ENCODE assay signal across 7 cellular contexts in genomic region chr16:1308036-1308976, GRCh38. TPM values are rescaled to one million over a fixed set of nuclear protein-coding genes. Genes with fewer than 3 reads are reported as not detected.
A peak's percentile ranks its signal among the peaks of the same experiment; 100 is the strongest.
DNase-seq lines count a peak whose midpoint lies in the region; ATAC-seq and TF ChIP-seq lines count a peak whose summit lies in the region.

No MANE protein-coding gene starts in this region.

- peaks cover 15% of the 10 kb centered on the region for H3K27me3 Mint-ChIP-seq in neural crest cell (ENCODE audit: low read depth)

- peaks cover 33% of the 10 kb centered on the region for H3K4me1 ChIP-seq in OCI-LY7 (ENCODE audit: insufficient read depth, low read length, poor library complexity, severe bottlenecking)
- peaks cover 20 to 41% of the 10 kb centered on the region in 2 donors for H3K4me1 ChIP-seq in duodenal mucosa (ENCODE audit: control insufficient read depth in 1 of 2, insufficient read depth in 2 of 2, low read length in 2 of 2)

- H3K36me3 ChIP-seq in OCI-LY7 (ENCODE audit: insufficient read depth, low read length): peaks cover 33% of the 10 kb centered on the region
- H3K36me3 ChIP-seq in duodenal mucosa (ENCODE audit: control insufficient read depth in 1 of 2, insufficient read depth in 2 of 2, low read length in 2 of 2): peaks cover 0 to 8% of the 10 kb centered on the region in 2 donors

- CTCF ChIA-PET in OCI-LY7 (lab: Charles Lee; ENCODE audit: unreplicated experiment): no interaction called here

- no peaks in the 10 kb centered on the region for H3K9me3 Mint-ChIP-seq in neural crest cell

- peaks cover 26% of the 10 kb centered on the region; the same call in 1 of the 2 replicates for H4K20me1 ChIP-seq in OCI-LY7 (ENCODE audit: insufficient read depth, low read length)

- intact Hi-C loops in OCI-LY7 (cut with micrococcal nuclease; ENCODE audit: unreplicated experiment): loop anchor here (10.0 kb wide), 2 partner anchors 106 to 306 kb away; partner anchors contain the start of genes CRAMP1, IFT140 and UNKL

- peak; percentile 62 for TF ChIP-seq POLR2A in GM15510 (IDR thresholded peaks at IDR 0.05; ENCODE audit: borderline replicate concordance, extremely low read depth, insufficient read length)

- TF ChIP-seq CTCF in HFF-Myc (IDR thresholded peaks at IDR 0.05; ENCODE audit: low read depth, low read length, missing control alignments) (no peak), OCI-LY7 (conservative IDR thresholded peaks at IDR 0.05; ENCODE audit: low read length) (no peak), neural crest cell (conservative IDR thresholded peaks at IDR 0.05) (no peak)

- DNase-seq in HFF-Myc (ENCODE audit: extremely low read depth, low read depth) (no peak), OCI-LY7 (ENCODE audit: low spot score) (no peak), neural crest cell (ENCODE audit: low read depth, low spot score) (no peak), UCSD-AML1 (lab: John Stamatoyannopoulos, UW; ENCODE audit: unreplicated experiment) (no peak)

- peaks cover 35% of the 10 kb centered on the region for H3K79me2 ChIP-seq in OCI-LY7 (ENCODE audit: insufficient read depth, low read depth, low read length)

- H3K4me3 Mint-ChIP-seq in neural crest cell: peak overlapping the region; percentile 94

- POLR2A ChIA-PET in OCI-LY7 (lab: Charles Lee): no interaction called here

- no TSS peak for BruUV-seq in OCI-LY7 (replicated peaks; lab: Mats Ljungman, UMichigan)

- ATAC-seq in HG03442 (IDR thresholded peaks at IDR 0.05; ENCODE audit: unreplicated experiment): no peak

- H3K27ac Mint-ChIP-seq in neural crest cell (ENCODE audit: unreplicated experiment): peak overlapping the region; percentile 62

- H3K9me3 ChIP-seq in OCI-LY7 (ENCODE audit: low read length) (no peaks in the 10 kb centered on the region; the same call in 1 of the 2 replicates), duodenal mucosa (ENCODE audit: control insufficient read depth in 1 of 2, low read length in 2 of 2) (no peaks in the 10 kb centered on the region)

- H3K36me3 Mint-ChIP-seq in neural crest cell (ENCODE audit: low read depth): peaks cover 5% of the 10 kb centered on the region

- H3K9me2 ChIP-seq in OCI-LY7 (ENCODE audit: insufficient read depth, low read length): no peaks in the 10 kb centered on the region

- peaks cover 14% of the 10 kb centered on the region for H3K4me1 Mint-ChIP-seq in neural crest cell

- peak overlapping the region; percentile 86 for H3K27ac ChIP-seq in OCI-LY7 (ENCODE audit: low read depth, low read length, poor library complexity, severe bottlenecking)
- H3K27ac ChIP-seq in duodenal mucosa (ENCODE audit: low read depth, low read length): peak overlapping the region; percentile 98

- H3K27me3 ChIP-seq in duodenal mucosa (ENCODE audit: control insufficient read depth in 1 of 2, insufficient read depth in 2 of 2, low read length in 2 of 2): no peaks in the 10 kb centered on the region

- peak overlapping the region; percentile 57 for H3K4me2 ChIP-seq in OCI-LY7 (ENCODE audit: low read length)

- H3K9ac ChIP-seq in duodenal mucosa (ENCODE audit: low read depth in 1 of 2, low read length in 2 of 2): peak overlapping the region in 1 of 2 donors; percentile 94

- H2AFZ ChIP-seq in OCI-LY7 (ENCODE audit: low read length): peak overlapping the region; percentile 98; the same call in 1 of the 2 replicates

- peak overlapping the region; percentile 54 for H3K4me3 ChIP-seq in HFF-Myc (replicated peaks; ENCODE audit: low read depth, low read length)
- H3K4me3 ChIP-seq in OCI-LY7 (ENCODE audit: low read depth, low read length, poor library complexity, severe bottlenecking): peak overlapping the region; percentile 72
- H3K4me3 ChIP-seq in duodenal mucosa (ENCODE audit: low read depth in 1 of 2, low read length in 2 of 2): peak overlapping the region; percentile 60 to 70

RNA-seq across cellular contexts. Expression of gene UBE2I, which starts 1.1 kb away (rescaled TPM):
- total RNA-seq in OCI-LY7 (2014; rRNA removed; shearing (Covaris generic)): 122 and 126 TPM in 2 replicates
- total RNA-seq in OCI-LY7 (2022) (323 and 349 TPM in 2 replicates), neural crest cell (301 and 311 TPM in 2 replicates)

RNA-seq across cellular contexts. Expression of gene BAIAP3, which starts 25.1 kb away (rescaled TPM):
- total RNA-seq in OCI-LY7 (2014; rRNA removed; shearing (Covaris generic)): 2.9 and 6.3 TPM in 2 replicates
- total RNA-seq in OCI-LY7 (2022): 2.4 and 3.2 TPM in 2 replicates
- 3.4 and 4.0 TPM in 2 replicates for total RNA-seq in neural crest cell

RNA-seq across cellular contexts. Expression of gene TSR3, which starts 43.4 kb away (rescaled TPM):
- total RNA-seq in OCI-LY7 (2014; rRNA removed; shearing (Covaris generic)): 75.8 and 99.4 TPM in 2 replicates
- 43.5 and 47.2 TPM in 2 replicates for total RNA-seq in OCI-LY7 (2022)
- 65.6 and 66.2 TPM in 2 replicates for total RNA-seq in neural crest cell

RNA-seq across cellular contexts. Expression of gene GNPTG, which starts 43.4 kb away (rescaled TPM):
- 21.3 and 22.5 TPM in 2 replicates for total RNA-seq in OCI-LY7 (2014; rRNA removed; shearing (Covaris generic))
- 24.1 and 26.6 TPM in 2 replicates for total RNA-seq in OCI-LY7 (2022)
- 32.8 and 38.3 TPM in 2 replicates for total RNA-seq in neural crest cell

RNA-seq across cellular contexts. Expression of gene TPSD1, which starts 52.4 kb away (rescaled TPM):
- not detected in 2 replicates for total RNA-seq in OCI-LY7 (2014; rRNA removed; shearing (Covaris generic))
- total RNA-seq in OCI-LY7 (2022): not detected in 2 replicates
- total RNA-seq in neural crest cell: not detected in 2 replicates
